Comparison of ENCODE assay signal across 8 cellular contexts in genomic region chr7:138981332-138982203, GRCh38. TPM values are rescaled to one million over a fixed set of nuclear protein-coding genes. Genes with fewer than 3 reads are reported as not detected.
DNase-seq lines count a peak whose midpoint lies in the region; ATAC-seq and TF ChIP-seq lines count a peak whose summit lies in the region.

TSS of gene KIAA1549 (minus strand) at chr7:138981389. CDS start at chr7:138981269, 120 bp downstream.

- no TSS peak for BruUV-seq in Calu3 (replicated peaks; lab: Mats Ljungman, UMichigan)

- H3K4me3 Mint-ChIP-seq in Calu3 (ENCODE audit: low read depth, unreplicated experiment), result peak within 1 kb of the TSS; percentile 86

- H3K27me3 ChIP-seq in ovary, result no peaks in the 10 kb centered on the region
- no peaks in the 10 kb centered on the region for H3K27me3 ChIP-seq in uterus

- peaks cover 23% of the 10 kb centered on the region for H3K36me3 Mint-ChIP-seq in Calu3 (ENCODE audit: insufficient read depth, unreplicated experiment)

- TF ChIP-seq CTCF in Calu3 (IDR thresholded peaks at IDR 0.05; ENCODE audit: unreplicated experiment) (peak; percentile 17), ovary (IDR thresholded peaks at IDR 0.05) (peak in 2 of 3 donors; percentile 25 to 34), uterus (IDR thresholded peaks at IDR 0.05) (peak in 3 of 4 experiments; percentile 31 to 81 (median 66))

- H3K27ac Mint-ChIP-seq in Calu3 (ENCODE audit: unreplicated experiment), result peak within 1 kb of the TSS; percentile 81

- peaks cover 41% of the 10 kb centered on the region for H3K4me1 Mint-ChIP-seq in Calu3 (ENCODE audit: low read depth, unreplicated experiment)

- TF ChIP-seq POLR2A in ovary (IDR thresholded peaks at IDR 0.05), result no peak
- TF ChIP-seq POLR2A in uterus (IDR thresholded peaks at IDR 0.05), result no peak

- H3K27me3 Mint-ChIP-seq in Calu3 (ENCODE audit: unreplicated experiment), result no peaks in the 10 kb centered on the region

- CTCF ChIA-PET in Calu3 (lab: Charles Lee), result interaction anchor here (1.0 kb wide), 1 partner anchor 95 kb away, joined by 5 read pairs; no protein-coding TSS in a partner anchor

- ATAC-seq in GM19467 (IDR thresholded peaks at IDR 0.05; ENCODE audit: unreplicated experiment), result peak; percentile 87

- no peaks in the 10 kb centered on the region for H3K36me3 ChIP-seq in ovary
- H3K36me3 ChIP-seq in uterus, result no peaks in the 10 kb centered on the region

- no peaks in the 10 kb centered on the region for H3K9me3 ChIP-seq in ovary
- no peaks in the 10 kb centered on the region for H3K9me3 ChIP-seq in uterus

- H3K4me1 ChIP-seq in ovary (ENCODE audit: insufficient read depth), result peaks cover 2% of the 10 kb centered on the region
- no peaks in the 10 kb centered on the region for H3K4me1 ChIP-seq in uterus

- H3K4me3 ChIP-seq in ovary, result peak within 1 kb of the TSS; percentile 43
- peak within 1 kb of the TSS; percentile 54 to 62 for H3K4me3 ChIP-seq in uterus

- peak; percentile 85 for DNase-seq in Calu3
- DNase-seq in HK-2 (ENCODE audit: unreplicated experiment), result peak; percentile 65
- peak; percentile 86 for DNase-seq in RKO (ENCODE audit: low spot score)
- DNase-seq in activated naive CD4-positive, alpha-beta T cell treated with anti-CD3 and anti-CD28 coated beads, Interleukin-2, amount 50 U/mL, for 16 hours, result peak; percentile 57
- peak; percentile 75 for DNase-seq in glomerular visceral epithelial cell (ENCODE audit: extremely low spot score)
- peak; percentile 58 to 80 (median 71) for DNase-seq in ovary
- DNase-seq in uterus, result peak; percentile 34 to 68

- 1 to 2% (median 2%) methylated on average over 45 to 105 of the region's 105 CpGs for WGBS in ovary, 3 donors

- intact Hi-C loops in Calu3 (cut with micrococcal nuclease; ENCODE audit: unreplicated experiment) (no loop called here), ovary (cut with DNase I) (no loop called here), uterus (cut with DNase I; ENCODE audit: low total_unique reads) (no loop called here)

- H3K27ac ChIP-seq in ovary (peak within 1 kb of the TSS; percentile 39 to 76), uterus (peak within 1 kb of the TSS; percentile 47 to 64)

- H3K9me3 Mint-ChIP-seq in Calu3 (ENCODE audit: low read depth, unreplicated experiment), result no peaks in the 10 kb centered on the region

- TF ChIP-seq EP300 in ovary (IDR thresholded peaks at IDR 0.05), result no peak

RNA-seq across cellular contexts. Expression of gene KIAA1549, which starts in this region (rescaled TPM):
- total RNA-seq in Calu3 (2022) (7.2 and 10.4 TPM in 2 replicates), ovary (1 to 10 TPM; 1.3 to 5.0 (median 4.0) TPM), uterus (1 to 10 TPM; 1.2 to 8.6 (median 3.8) TPM)
- polyA plus RNA-seq in ovary, result 1 to 10 TPM; 1.2 to 2.5 TPM

Comparison
In these comparisons a context has a peak if more than half of its experiments do, and no peak if none do; other contexts are left out.
1. Peak in every context shown above with its lines: DNase-seq, ATAC-seq, H3K4me3 ChIP-seq and H3K27ac ChIP-seq.